ENCODE assay signal across 8 cellular contexts in the genomic region with DNA sequence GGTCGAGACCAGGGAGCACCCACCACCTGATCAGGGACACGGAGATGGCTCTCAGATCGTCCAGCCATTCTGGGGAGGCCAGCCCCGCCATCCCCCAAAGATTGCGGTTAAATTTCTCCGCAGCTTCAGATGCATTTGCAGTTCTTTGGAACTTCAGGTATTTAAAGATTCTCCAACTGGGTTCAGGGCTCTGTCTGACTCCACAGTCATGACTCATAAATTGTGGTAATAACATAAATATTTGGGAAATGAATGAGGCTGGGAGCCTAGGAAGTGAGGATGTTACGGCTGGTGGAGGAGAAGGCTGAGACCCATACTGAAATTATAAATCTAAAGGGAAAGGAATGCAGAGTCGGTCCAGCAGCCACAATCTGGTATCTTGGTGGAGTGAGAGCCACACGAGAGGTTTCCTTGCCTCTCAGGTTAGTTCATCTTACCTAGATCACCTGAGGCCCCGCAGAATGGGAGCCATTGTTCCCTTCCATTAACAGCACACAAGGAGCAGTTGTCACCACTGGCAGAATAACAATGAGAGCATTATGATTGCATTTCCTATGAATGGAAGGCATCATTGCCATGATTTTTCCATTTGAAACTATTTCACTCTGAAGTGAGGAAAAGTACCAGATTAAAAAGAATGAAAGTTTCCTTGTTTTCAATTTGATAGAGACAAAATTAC. TPM values are rescaled to one million over a fixed set of nuclear protein-coding genes. Genes with fewer than 3 reads are reported as not detected.
DNase-seq lines count a peak whose midpoint lies in the region; ATAC-seq and TF ChIP-seq lines count a peak whose summit lies in the region.

No MANE protein-coding gene starts in this region.

- peaks cover 2% of the 10 kb centered on the region for H3K27me3 Mint-ChIP-seq in endothelial cell (ENCODE audit: unreplicated experiment)

- no peaks in the 10 kb centered on the region for H3K9me3 Mint-ChIP-seq in endothelial cell (ENCODE audit: unreplicated experiment)

- no peak for TF ChIP-seq CTCF in endothelial cell (IDR thresholded peaks at IDR 0.05; ENCODE audit: unreplicated experiment)

- peaks cover 5% of the 10 kb centered on the region for H3K4me1 Mint-ChIP-seq in endothelial cell (ENCODE audit: unreplicated experiment)

- no peak for ATAC-seq in HG03280 (IDR thresholded peaks at IDR 0.05; ENCODE audit: unreplicated experiment)

- no peak overlapping the region for H3K4me3 Mint-ChIP-seq in endothelial cell (ENCODE audit: unreplicated experiment)

- H3K27ac ChIP-seq in caudate nucleus (ENCODE audit: low read depth, low read length): peak overlapping the region; percentile 16

- H3K27ac Mint-ChIP-seq in endothelial cell (ENCODE audit: unreplicated experiment): no peak overlapping the region

- no peaks in the 10 kb centered on the region for H3K36me3 Mint-ChIP-seq in endothelial cell (ENCODE audit: low read depth, unreplicated experiment)

- DNase-seq in Caki2 (ENCODE audit: low read depth) (peak; percentile 42), NCI-H2107 (lab: John Stamatoyannopoulos, UW) (peak; percentile 22), caudate nucleus (lab: John Stamatoyannopoulos, UW) (peak in 5 of 61 donors; percentile 5 to 43 (median 10)), medulla oblongata (ENCODE audit: extremely low spot score) (peak; percentile 76), NCI-H187 treated with DMSO at 0.1 percent for 48 hours (lab: John Stamatoyannopoulos, UW) (no peak), endothelial cell (ENCODE audit: low spot score) (no peak), NCI-H446 treated with DMSO at 0.1 percent for 48 hours (lab: John Stamatoyannopoulos, UW) (no peak)

- in situ Hi-C loops in Caki2 (cut with HindIII; ENCODE audit: low pct_unique_long_range_greater_than_20kb, low sequenced_read_pairs): no loop called here

RNA-seq across cellular contexts. Expression of gene DNAJB6, which starts 26.7 kb away (rescaled TPM):
- 81.2 and 101 TPM in 2 replicates for total RNA-seq in Caki2 (2014; rRNA removed; shearing (Covaris generic); ENCODE audit: low replicate concordance)
- 155 TPM for total RNA-seq in endothelial cell (ENCODE audit: unreplicated experiment)

Comparison
In these comparisons a context has a peak if more than half of its experiments do, and no peak if none do; other contexts are left out.
1. DNase-seq: peak in Caki2 (single experiment), NCI-H2107 (single experiment) and medulla oblongata (single experiment); none in NCI-H187 treated with DMSO at 0.1 percent for 48 hours (single experiment), endothelial cell (single experiment) and NCI-H446 treated with DMSO at 0.1 percent for 48 hours (single experiment).